ENCODE assay signal across 14 cellular contexts in the genomic region with DNA sequence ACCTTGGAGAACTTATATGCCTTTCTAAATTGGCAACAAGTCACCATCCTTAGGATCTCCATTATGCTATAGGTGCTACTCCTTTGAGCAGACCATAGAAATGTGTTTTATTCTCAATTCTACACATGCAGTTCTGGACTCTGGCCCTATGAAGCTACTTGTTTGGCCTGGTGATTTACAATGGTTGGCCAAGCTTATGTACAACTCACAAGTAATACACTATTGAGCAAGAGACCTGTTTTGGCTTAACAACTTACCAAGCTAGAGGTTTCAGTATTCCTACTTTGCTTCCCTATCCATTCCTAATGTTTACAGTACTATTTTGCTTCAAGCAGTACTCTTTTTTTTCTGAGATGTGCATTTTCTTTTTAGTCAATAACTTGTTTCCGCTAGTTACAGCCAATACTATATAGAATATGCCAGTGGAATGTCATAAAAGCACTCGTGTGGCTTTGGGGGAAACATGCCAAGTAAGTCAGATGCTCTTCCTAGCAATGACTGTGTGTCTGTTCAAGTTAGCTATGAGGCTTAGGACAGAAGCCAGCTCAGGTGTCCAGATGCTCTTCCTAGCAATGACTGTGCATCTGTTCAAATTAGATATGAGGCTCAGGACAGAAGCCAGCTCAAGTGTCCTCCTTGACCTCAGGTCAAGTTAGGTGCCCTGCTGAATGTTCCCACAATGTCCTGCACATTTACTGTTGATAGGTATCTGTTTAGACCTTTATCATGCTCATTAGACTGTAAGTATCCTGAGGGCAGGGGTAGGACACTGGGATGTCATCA.
DNase-seq lines count a peak whose midpoint lies in the region; ATAC-seq lines count a peak whose summit lies in the region.
"Had no signal": no experiment of that assay in that cellular context is flagged by ENCODE, and none has a peak within 500 bp of the region (broad histone marks: within the 10 kb centered on the region; RNA-seq: fewer than 3 reads in every experiment).

No MANE protein-coding gene starts in this region.

- H3K4me1 Mint-ChIP-seq in activated naive CD8-positive, alpha-beta T cell treated with anti-CD3 and anti-CD28 coated beads for 36 hours = no peaks in the 10 kb centered on the region
- H3K4me1 Mint-ChIP-seq in activated naive CD8-positive, alpha-beta T cell treated with anti-CD3 and anti-CD28 coated beads, Interleukin-2, amount 50 U/mL, for 24 hours = no peaks in the 10 kb centered on the region
- no peaks in the 10 kb centered on the region for H3K4me1 Mint-ChIP-seq in activated naive CD4-positive, alpha-beta T cell treated with anti-CD3 and anti-CD28 coated beads, Interleukin-2, amount 10 ng/mL, durations not matched to agents 7 days and 5 days
- H3K4me1 Mint-ChIP-seq: GM23338, H9 had no signal

- H3K9me3 Mint-ChIP-seq in activated naive CD8-positive, alpha-beta T cell treated with anti-CD3 and anti-CD28 coated beads for 36 hours = no peaks in the 10 kb centered on the region
- H3K9me3 Mint-ChIP-seq in activated naive CD8-positive, alpha-beta T cell treated with anti-CD3 and anti-CD28 coated beads, Interleukin-2, amount 50 U/mL, for 24 hours = peaks cover 9% of the 10 kb centered on the region
- peaks cover 2% of the 10 kb centered on the region for H3K9me3 Mint-ChIP-seq in activated naive CD4-positive, alpha-beta T cell treated with anti-CD3 and anti-CD28 coated beads, Interleukin-2, amount 10 ng/mL, durations not matched to agents 7 days and 5 days
- H3K9me3 Mint-ChIP-seq: GM23338, H9 had no signal

- DNase-seq in activated naive CD8-positive, alpha-beta T cell treated with anti-CD3 and anti-CD28 coated beads for 36 hours = no peak
- no peak for DNase-seq in activated naive CD8-positive, alpha-beta T cell treated with anti-CD3 and anti-CD28 coated beads, Interleukin-2, amount 50 U/mL, for 24 hours
- DNase-seq in SK-N-DZ (ENCODE audit: low spot score) = peak; percentile 85
- peak; percentile 15 for DNase-seq in fibroblast of gingiva (ENCODE audit: low read depth)
- DNase-seq in activated naive CD4-positive, alpha-beta T cell treated with anti-CD3 and anti-CD28 coated beads, Interleukin-2, amount 10 ng/mL, durations not matched to agents 7 days and 5 days = no peak
- no peak for DNase-seq in NCI-H1436 (lab: John Stamatoyannopoulos, UW)
- DNase-seq in NK-92 treated with Interleukin-12 subunit alpha and Interleukin-12 subunit beta, amount 100 ng/mL, for 24 hours (lab: John Stamatoyannopoulos, UW) = no peak
- DNase-seq: BE2C; CD4-positive, alpha-beta memory T cell; DND-41; GDM1; H9 had no signal

- H3K4me3 Mint-ChIP-seq in activated naive CD8-positive, alpha-beta T cell treated with anti-CD3 and anti-CD28 coated beads for 36 hours = no peak overlapping the region
- H3K4me3 Mint-ChIP-seq in activated naive CD8-positive, alpha-beta T cell treated with anti-CD3 and anti-CD28 coated beads, Interleukin-2, amount 50 U/mL, for 24 hours = no peak overlapping the region
- H3K4me3 Mint-ChIP-seq in activated naive CD4-positive, alpha-beta T cell treated with anti-CD3 and anti-CD28 coated beads, Interleukin-2, amount 10 ng/mL, durations not matched to agents 7 days and 5 days = no peak overlapping the region
- H3K4me3 Mint-ChIP-seq: CD4-positive, alpha-beta memory T cell; GM23338; H9 had no signal

- CTCF ChIA-PET in activated naive CD4-positive, alpha-beta T cell treated with anti-CD3 and anti-CD28 coated beads, Interleukin-2, amount 10 ng/mL, durations not matched to agents 7 days and 5 days (lab: Charles Lee) = no interaction called here

- no peaks in the 10 kb centered on the region for H3K27me3 Mint-ChIP-seq in activated naive CD8-positive, alpha-beta T cell treated with anti-CD3 and anti-CD28 coated beads for 36 hours
- H3K27me3 Mint-ChIP-seq in activated naive CD8-positive, alpha-beta T cell treated with anti-CD3 and anti-CD28 coated beads, Interleukin-2, amount 50 U/mL, for 24 hours = no peaks in the 10 kb centered on the region
- H3K27me3 Mint-ChIP-seq in activated naive CD4-positive, alpha-beta T cell treated with anti-CD3 and anti-CD28 coated beads, Interleukin-2, amount 10 ng/mL, durations not matched to agents 7 days and 5 days = no peaks in the 10 kb centered on the region
- H3K27me3 Mint-ChIP-seq: CD4-positive, alpha-beta memory T cell had no signal

- no peaks in the 10 kb centered on the region for H3K36me3 Mint-ChIP-seq in activated naive CD8-positive, alpha-beta T cell treated with anti-CD3 and anti-CD28 coated beads for 36 hours
- no peaks in the 10 kb centered on the region for H3K36me3 Mint-ChIP-seq in activated naive CD8-positive, alpha-beta T cell treated with anti-CD3 and anti-CD28 coated beads, Interleukin-2, amount 50 U/mL, for 24 hours (ENCODE audit: low read depth)
- H3K36me3 Mint-ChIP-seq in activated naive CD4-positive, alpha-beta T cell treated with anti-CD3 and anti-CD28 coated beads, Interleukin-2, amount 10 ng/mL, durations not matched to agents 7 days and 5 days = no peaks in the 10 kb centered on the region
- H3K36me3 Mint-ChIP-seq: CD4-positive, alpha-beta memory T cell had no signal

- H3K27ac Mint-ChIP-seq in activated naive CD8-positive, alpha-beta T cell treated with anti-CD3 and anti-CD28 coated beads for 36 hours = peak overlapping the region; percentile 28
- no peak overlapping the region for H3K27ac Mint-ChIP-seq in activated naive CD8-positive, alpha-beta T cell treated with anti-CD3 and anti-CD28 coated beads, Interleukin-2, amount 50 U/mL, for 24 hours
- H3K27ac Mint-ChIP-seq in activated naive CD4-positive, alpha-beta T cell treated with anti-CD3 and anti-CD28 coated beads, Interleukin-2, amount 10 ng/mL, durations not matched to agents 7 days and 5 days = no peak overlapping the region
- H3K27ac Mint-ChIP-seq: CD4-positive, alpha-beta memory T cell; GM23338; H9 had no signal

- no peak for ATAC-seq in activated naive CD8-positive, alpha-beta T cell treated with anti-CD3 and anti-CD28 coated beads, Interleukin-2, amount 50 U/mL, for 24 hours
- ATAC-seq: A549, GM23338 had no signal

Comparison
In these comparisons a context has a peak if more than half of its experiments do, and no peak if none do; other contexts are left out.
1. DNase-seq: peak in SK-N-DZ (single experiment) and fibroblast of gingiva (single experiment); none in activated naive CD8-positive, alpha-beta T cell treated with anti-CD3 and anti-CD28 coated beads for 36 hours (single experiment), activated naive CD8-positive, alpha-beta T cell treated with anti-CD3 and anti-CD28 coated beads, Interleukin-2, amount 50 U/mL, for 24 hours (single experiment), activated naive CD4-positive, alpha-beta T cell treated with anti-CD3 and anti-CD28 coated beads, Interleukin-2, amount 10 ng/mL, durations not matched to agents 7 days and 5 days (single experiment), NCI-H1436 (single experiment) and NK-92 treated with Interleukin-12 subunit alpha and Interleukin-12 subunit beta, amount 100 ng/mL, for 24 hours (single experiment).